1 cellular context compared by ENCODE assay signal in genomic region chr17:28737770-28738679, GRCh38.
A peak's percentile ranks its signal among the peaks of the same experiment; 100 is the strongest.
TF ChIP-seq lines count a peak whose summit lies in the region.

No MANE protein-coding gene starts in this region.

TF ChIP-seq in GM12878, 131 proteins besides CTCF, POLR2A, EP300 and RAD21 (continues in another document):
- TF ChIP-seq TCF3 (IDR thresholded peaks at IDR 0.05; ENCODE audit: borderline replicate concordance, insufficient read depth, low read depth, low read length) (peak; percentile 46; the same call in 1 of the 2 replicates), RELA (IDR thresholded peaks at IDR 0.05; ENCODE audit: borderline replicate concordance, partially characterized antibody) (peak; percentile 36), TAF1 (IDR thresholded peaks at IDR 0.05; ENCODE audit: borderline replicate concordance, low read depth, low read length) (peak; percentile 93), RB1 (IDR thresholded peaks at IDR 0.05; ENCODE audit: borderline replicate concordance) (no peak), BCL3 (IDR thresholded peaks at IDR 0.05; ENCODE audit: borderline replicate concordance, insufficient read depth, low read depth, low read length, poor library complexity, severe bottlenecking) (no peak), SP1 (IDR thresholded peaks at IDR 0.05; ENCODE audit: low read depth, low read length) (peak; percentile 68), MEF2A (IDR thresholded peaks at IDR 0.05; ENCODE audit: insufficient read depth, low read depth, low read length) (0 out of 2 replicates have a peak, but pooled peaks have one; percentile 29), ZBTB40 (IDR thresholded peaks at IDR 0.05; ENCODE audit: borderline replicate concordance) (no peak; the same call in 1 of the 2 replicates), JUND (IDR thresholded peaks at IDR 0.05; ENCODE audit: low read depth, low read length) (0 out of 2 replicates have a peak, but pooled peaks have one; percentile 7), TCF7 (IDR thresholded peaks at IDR 0.05; ENCODE audit: borderline replicate concordance) (no peak), EZH2 (IDR thresholded peaks at IDR 0.05; ENCODE audit: borderline replicate concordance, control insufficient read depth, low read depth, low read length) (no peak), ATF7 (IDR thresholded peaks at IDR 0.05; ENCODE audit: low read depth) (no peak), FOXM1 (IDR thresholded peaks at IDR 0.05; ENCODE audit: low read depth, low read length) (no peak), PML (IDR thresholded peaks at IDR 0.05; ENCODE audit: low read length) (no peak), SREBF1 (IDR thresholded peaks at IDR 0.05; ENCODE audit: low read length) (no peak), SRF (IDR thresholded peaks at IDR 0.05; ENCODE audit: low read depth in 2 of 2, low read length in 2 of 2) (no peak), JUNB (IDR thresholded peaks at IDR 0.05) (no peak), TARDBP (IDR thresholded peaks at IDR 0.05; ENCODE audit: borderline replicate concordance) (no peak), BACH1 (IDR thresholded peaks at IDR 0.05; ENCODE audit: borderline replicate concordance) (peak; percentile 63; the same call in 1 of the 2 replicates), SMAD1 (IDR thresholded peaks at IDR 0.05; ENCODE audit: low read depth, partially characterized antibody) (peak; percentile 39), MLLT1 (IDR thresholded peaks at IDR 0.05) (peak; percentile 61), E4F1 (IDR thresholded peaks at IDR 0.05; ENCODE audit: borderline replicate concordance, partially characterized antibody) (no peak), IRF5 (IDR thresholded peaks at IDR 0.05; ENCODE audit: borderline replicate concordance) (no peak), BHLHE40 (IDR thresholded peaks at IDR 0.05; ENCODE audit: borderline replicate concordance in 1 of 2, low read depth in 2 of 2, low read length in 1 of 2) (peak; percentile 91 to 94), ZNF217 (IDR thresholded peaks at IDR 0.05) (no peak), ESRRA (IDR thresholded peaks at IDR 0.05; ENCODE audit: low read length) (no peak), SIX5 (IDR thresholded peaks at IDR 0.05; ENCODE audit: low read depth, low read length, severe bottlenecking) (no peak), ATF2 (IDR thresholded peaks at IDR 0.05; ENCODE audit: low read length) (no peak), CBFB (IDR thresholded peaks at IDR 0.05; ENCODE audit: low read depth) (no peak), SREBF2 (IDR thresholded peaks at IDR 0.05; ENCODE audit: low read length) (no peak), LARP7 (IDR thresholded peaks at IDR 0.05) (0 out of 2 replicates have a peak, but pooled peaks have one; percentile 10), BCLAF1 (IDR thresholded peaks at IDR 0.05) (no peak), RCOR1 (conservative IDR thresholded peaks at IDR 0.05; ENCODE audit: low read depth, low read length) (peak; percentile 1; the same call in 1 of the 2 replicates), MEF2B (IDR thresholded peaks at IDR 0.05; ENCODE audit: partially characterized antibody, poor library complexity, severe bottlenecking) (peak; percentile 39), CHD2 (IDR thresholded peaks at IDR 0.05; ENCODE audit: borderline replicate concordance, low read depth, low read length) (peak; percentile 96), MYC (IDR thresholded peaks at IDR 0.05; ENCODE audit: insufficient read depth, insufficient read length, insufficient replicate concordance, low read length, severe bottlenecking) (peak; percentile 81), RUNX3 (IDR thresholded peaks at IDR 0.05; ENCODE audit: low read length) (no peak), CEBPZ (IDR thresholded peaks at IDR 0.05; ENCODE audit: low read depth, low read length) (no peak), NR2C2 (IDR thresholded peaks at IDR 0.05; ENCODE audit: borderline replicate concordance, control insufficient read depth, insufficient read length, low read depth) (no peak), KAT2A (conservative IDR thresholded peaks at IDR 0.05; ENCODE audit: control insufficient read depth, low read depth, low read length) (no peak), ELK1 (IDR thresholded peaks at IDR 0.05; ENCODE audit: low read depth, low read length) (no peak), ZSCAN29 (IDR thresholded peaks at IDR 0.05) (no peak)
